23 cellular contexts compared by ENCODE assay signal in the genomic region with DNA sequence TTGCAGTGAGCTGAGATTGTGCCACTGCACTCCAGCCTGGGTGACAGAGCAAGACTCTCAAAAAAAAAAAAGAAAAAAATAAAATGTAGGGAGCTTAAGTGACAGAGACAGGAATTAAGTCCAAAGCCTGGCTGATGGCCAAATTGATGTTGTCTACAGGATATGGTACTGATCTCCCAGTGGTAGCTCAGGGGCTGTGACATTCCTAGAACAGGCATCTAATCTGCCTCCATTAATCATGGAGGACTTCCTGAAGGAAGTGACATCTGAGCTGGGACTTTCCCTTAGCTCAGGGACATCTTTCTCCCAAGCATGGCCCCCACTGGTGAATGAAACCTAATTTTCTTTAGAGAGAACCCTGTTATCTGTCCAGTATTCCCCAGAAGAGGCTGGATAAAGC. TPM values are rescaled to one million over a fixed set of nuclear protein-coding genes. Genes with fewer than 3 reads are reported as not detected.
"Had no signal": no experiment of that assay in that cellular context is flagged by ENCODE, and none has a peak within 500 bp of the region (broad histone marks: within the 10 kb centered on the region; RNA-seq: fewer than 3 reads in every experiment).

No MANE protein-coding gene starts in this region.

- ATAC-seq: activated CD8-positive, alpha-beta T cell treated with anti-CD3 and anti-CD28 coated beads, Interleukin-2, amount 10 ng/mL, durations not matched to agents 7 days and 5 days; body of pancreas; foreskin keratinocyte; left colon; lower lobe of right lung; natural killer cell treated with Interleukin-12 subunit alpha and Interleukin-12 subunit beta and Interleukin-15 and Interleukin-18, amount 100 ng/mL, for 72 hours; stimulated activated memory B cell treated with anti-CD40 and anti-IgM and Interleukin-4, amounts not matched to agents 10 μg/mL and 1 μg/mL and 100 μg/mL, for 72 hours had no signal

- H3K27me3 ChIP-seq: body of pancreas, foreskin keratinocyte, spleen, upper lobe of left lung had no signal

- DNase-seq: activated CD4-positive, alpha-beta T cell treated with anti-CD3 and anti-CD28 coated beads, Interleukin-2, amount 10 ng/mL, durations not matched to agents 24 days and 14 days; activated CD8-positive, alpha-beta T cell treated with anti-CD3 and anti-CD28 coated beads, Interleukin-2, amount 10 ng/mL, durations not matched to agents 7 days and 5 days; activated naive CD4-positive, alpha-beta T cell treated with Interleukin-2 at 50 U/mL for 16 hours; activated naive CD8-positive, alpha-beta T cell treated with anti-CD3 and anti-CD28 coated beads, Interleukin-2, amount 10 ng/mL, durations not matched to agents 7 days and 5 days; activated T-cell treated with anti-CD3 and anti-CD28 coated beads, Interleukin-2, amount 50 U/mL, for 24 hours; body of pancreas; endodermal cell; foreskin keratinocyte; hippocampal formation; left colon; lower lobe of right lung; spleen; stimulated activated CD4-positive, alpha-beta T cell treated with anti-CD3 and anti-CD28 coated beads, Interleukin-4, amount 100 ng/mL, for 4 hours; upper lobe of left lung had no signal

- H3K27ac ChIP-seq: body of pancreas, foreskin keratinocyte, lower lobe of right lung, spleen, thoracic aorta, upper lobe of left lung had no signal

- H3K36me3 ChIP-seq: lower lobe of right lung, thoracic aorta, upper lobe of left lung had no signal

- H3K4me3 ChIP-seq: body of pancreas, lower lobe of right lung, spleen, thoracic aorta, upper lobe of left lung had no signal

- H3K9me3 ChIP-seq: body of pancreas, lower lobe of right lung, spleen, thoracic aorta, upper lobe of left lung had no signal

- H3K4me1 ChIP-seq: body of pancreas, foreskin keratinocyte, lower lobe of right lung, spleen, upper lobe of left lung had no signal

RNA-seq across cellular contexts. Expression of gene EDDM13, which starts 11.4 kb away (rescaled TPM):
- total RNA-seq: body of pancreas, cardiac septum, endodermal cell, epithelial cell of proximal tubule, fibroblast of lung, left colon, mesothelial cell of epicardium, renal cortical epithelial cell, spleen, thoracic aorta had no signal
- polyA plus RNA-seq: fibroblast of lung had no signal

RNA-seq across cellular contexts. Expression of gene ZSCAN5C, which starts 59.1 kb away (rescaled TPM):
- total RNA-seq: activated CD4-positive, alpha-beta T cell treated with anti-CD3 and anti-CD28 coated beads, Interleukin-2, amount 10 ng/mL, durations not matched to agents 24 days and 14 days; activated CD8-positive, alpha-beta T cell treated with anti-CD3 and anti-CD28 coated beads, Interleukin-2, amount 10 ng/mL, durations not matched to agents 7 days and 5 days; activated naive CD8-positive, alpha-beta T cell treated with anti-CD3 and anti-CD28 coated beads, Interleukin-2, amount 10 ng/mL, durations not matched to agents 7 days and 5 days; activated T-helper 2 cell treated with anti-CD3 and anti-CD28 coated beads, Interferon-gamma antibody, Interleukin-2, Interleukin-4, amounts not matched to agents 10 μg/mL and 5 μg/mL and 100 μg/mL, durations not matched to agents 14 hours and 24 hours and 36 hours; body of pancreas; cardiac septum; endodermal cell; epithelial cell of proximal tubule; fibroblast of lung; foreskin keratinocyte; left colon; lower lobe of right lung; mesothelial cell of epicardium; natural killer cell treated with Interleukin-12 subunit alpha and Interleukin-12 subunit beta and Interleukin-15 and Interleukin-18, amount 100 ng/mL, for 72 hours; renal cortical epithelial cell; spleen; thoracic aorta; upper lobe of left lung had no signal
- polyA plus RNA-seq: fibroblast of lung, foreskin keratinocyte, spleen had no signal
